ENCODE assay signal across 2 cellular contexts in the genomic region with DNA sequence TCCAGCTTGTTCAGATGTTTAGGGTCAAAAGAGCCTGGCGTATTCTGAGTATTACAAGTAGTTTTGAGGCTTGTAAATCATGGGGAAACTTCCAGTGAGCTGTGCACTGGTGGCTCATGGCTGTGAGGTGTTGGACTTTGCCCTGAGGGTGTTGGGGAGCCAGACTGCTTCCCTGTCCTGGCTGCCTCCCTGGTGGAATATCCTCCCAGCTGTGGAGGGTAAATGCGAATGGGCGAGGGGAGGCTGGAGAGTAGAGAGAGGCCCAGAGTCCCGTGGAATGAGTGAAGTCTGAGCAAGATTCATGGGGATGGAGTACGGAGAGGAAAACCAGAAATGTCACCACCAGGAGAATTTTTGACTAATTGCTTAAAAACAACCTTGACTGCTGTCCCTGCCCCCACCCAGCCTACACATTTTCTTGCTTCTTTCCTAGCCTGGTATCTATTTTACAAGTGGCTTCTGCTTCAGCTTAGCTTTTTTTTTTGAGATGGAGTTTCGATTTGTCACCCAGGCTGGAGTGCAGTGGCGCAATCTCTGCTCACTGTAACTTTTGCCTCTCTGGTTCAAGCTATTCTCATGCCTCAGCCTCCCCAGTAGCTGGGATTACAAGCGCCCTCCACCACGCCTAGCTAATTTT.
TF ChIP-seq lines count a peak whose summit lies in the region.

No MANE protein-coding gene starts in this region.

TF ChIP-seq in SK-N-SH, 30 proteins besides CTCF, POLR2A, EP300 and RAD21:
- TF ChIP-seq MEF2A (IDR thresholded peaks at IDR 0.05; ENCODE audit: borderline replicate concordance, low read depth), result no peak
- TF ChIP-seq, protein P1, sequence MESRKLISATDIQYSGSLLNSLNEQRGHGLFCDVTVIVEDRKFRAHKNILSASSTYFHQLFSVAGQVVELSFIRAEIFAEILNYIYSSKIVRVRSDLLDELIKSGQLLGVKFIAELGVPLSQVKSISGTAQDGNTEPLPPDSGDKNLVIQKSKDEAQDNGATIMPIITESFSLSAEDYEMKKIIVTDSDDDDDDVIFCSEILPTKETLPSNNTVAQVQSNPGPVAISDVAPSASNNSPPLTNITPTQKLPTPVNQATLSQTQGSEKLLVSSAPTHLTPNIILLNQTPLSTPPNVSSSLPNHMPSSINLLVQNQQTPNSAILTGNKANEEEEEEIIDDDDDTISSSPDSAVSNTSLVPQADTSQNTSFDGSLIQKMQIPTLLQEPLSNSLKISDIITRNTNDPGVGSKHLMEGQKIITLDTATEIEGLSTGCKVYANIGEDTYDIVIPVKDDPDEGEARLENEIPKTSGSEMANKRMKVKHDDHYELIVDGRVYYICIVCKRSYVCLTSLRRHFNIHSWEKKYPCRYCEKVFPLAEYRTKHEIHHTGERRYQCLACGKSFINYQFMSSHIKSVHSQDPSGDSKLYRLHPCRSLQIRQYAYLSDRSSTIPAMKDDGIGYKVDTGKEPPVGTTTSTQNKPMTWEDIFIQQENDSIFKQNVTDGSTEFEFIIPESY (IDR thresholded peaks at IDR 0.05; ENCODE audit: borderline replicate concordance, low read depth), result no peak
- TF ChIP-seq NFIC (IDR thresholded peaks at IDR 0.05; ENCODE audit: borderline replicate concordance), result no peak
- no peak for TF ChIP-seq RXRA (IDR thresholded peaks at IDR 0.05; ENCODE audit: borderline replicate concordance, low read depth)
- no peak for TF ChIP-seq SMC3 (IDR thresholded peaks at IDR 0.05; ENCODE audit: low read depth, low read length)
- TF ChIP-seq JUND (IDR thresholded peaks at IDR 0.05), result no peak
- TF ChIP-seq, protein P2, sequence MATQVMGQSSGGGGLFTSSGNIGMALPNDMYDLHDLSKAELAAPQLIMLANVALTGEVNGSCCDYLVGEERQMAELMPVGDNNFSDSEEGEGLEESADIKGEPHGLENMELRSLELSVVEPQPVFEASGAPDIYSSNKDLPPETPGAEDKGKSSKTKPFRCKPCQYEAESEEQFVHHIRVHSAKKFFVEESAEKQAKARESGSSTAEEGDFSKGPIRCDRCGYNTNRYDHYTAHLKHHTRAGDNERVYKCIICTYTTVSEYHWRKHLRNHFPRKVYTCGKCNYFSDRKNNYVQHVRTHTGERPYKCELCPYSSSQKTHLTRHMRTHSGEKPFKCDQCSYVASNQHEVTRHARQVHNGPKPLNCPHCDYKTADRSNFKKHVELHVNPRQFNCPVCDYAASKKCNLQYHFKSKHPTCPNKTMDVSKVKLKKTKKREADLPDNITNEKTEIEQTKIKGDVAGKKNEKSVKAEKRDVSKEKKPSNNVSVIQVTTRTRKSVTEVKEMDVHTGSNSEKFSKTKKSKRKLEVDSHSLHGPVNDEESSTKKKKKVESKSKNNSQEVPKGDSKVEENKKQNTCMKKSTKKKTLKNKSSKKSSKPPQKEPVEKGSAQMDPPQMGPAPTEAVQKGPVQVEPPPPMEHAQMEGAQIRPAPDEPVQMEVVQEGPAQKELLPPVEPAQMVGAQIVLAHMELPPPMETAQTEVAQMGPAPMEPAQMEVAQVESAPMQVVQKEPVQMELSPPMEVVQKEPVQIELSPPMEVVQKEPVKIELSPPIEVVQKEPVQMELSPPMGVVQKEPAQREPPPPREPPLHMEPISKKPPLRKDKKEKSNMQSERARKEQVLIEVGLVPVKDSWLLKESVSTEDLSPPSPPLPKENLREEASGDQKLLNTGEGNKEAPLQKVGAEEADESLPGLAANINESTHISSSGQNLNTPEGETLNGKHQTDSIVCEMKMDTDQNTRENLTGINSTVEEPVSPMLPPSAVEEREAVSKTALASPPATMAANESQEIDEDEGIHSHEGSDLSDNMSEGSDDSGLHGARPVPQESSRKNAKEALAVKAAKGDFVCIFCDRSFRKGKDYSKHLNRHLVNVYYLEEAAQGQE (IDR thresholded peaks at IDR 0.05; ENCODE audit: low read depth, low read length), result no peak
- no peak for TF ChIP-seq TEAD4 (IDR thresholded peaks at IDR 0.05; ENCODE audit: borderline replicate concordance, insufficient read depth)
- no peak for TF ChIP-seq POLR2AphosphoS5 (IDR thresholded peaks at IDR 0.05; ENCODE audit: low read depth, low read length)
- no peak for TF ChIP-seq FOXJ3 (CRISPR knock-in tag; IDR thresholded peaks at IDR 0.05)
- TF ChIP-seq ELF1 (IDR thresholded peaks at IDR 0.05), result no peak

TF ChIP-seq in H1, 55 proteins besides CTCF, POLR2A, EP300 and RAD21:
- TF ChIP-seq, protein P3, sequence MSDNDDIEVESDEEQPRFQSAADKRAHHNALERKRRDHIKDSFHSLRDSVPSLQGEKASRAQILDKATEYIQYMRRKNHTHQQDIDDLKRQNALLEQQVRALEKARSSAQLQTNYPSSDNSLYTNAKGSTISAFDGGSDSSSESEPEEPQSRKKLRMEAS (IDR thresholded peaks at IDR 0.05), result no peak
- TF ChIP-seq SP2 (IDR thresholded peaks at IDR 0.05; ENCODE audit: low read length) (no peak), POLR2AphosphoS5 (IDR thresholded peaks at IDR 0.05; ENCODE audit: low read depth, low read length) (peak; percentile 48; the same call in 1 of the 2 replicates), EGR1 (IDR thresholded peaks at IDR 0.05; ENCODE audit: borderline replicate concordance, low read depth, low read length) (no peak)
